In the genomic region with DNA sequence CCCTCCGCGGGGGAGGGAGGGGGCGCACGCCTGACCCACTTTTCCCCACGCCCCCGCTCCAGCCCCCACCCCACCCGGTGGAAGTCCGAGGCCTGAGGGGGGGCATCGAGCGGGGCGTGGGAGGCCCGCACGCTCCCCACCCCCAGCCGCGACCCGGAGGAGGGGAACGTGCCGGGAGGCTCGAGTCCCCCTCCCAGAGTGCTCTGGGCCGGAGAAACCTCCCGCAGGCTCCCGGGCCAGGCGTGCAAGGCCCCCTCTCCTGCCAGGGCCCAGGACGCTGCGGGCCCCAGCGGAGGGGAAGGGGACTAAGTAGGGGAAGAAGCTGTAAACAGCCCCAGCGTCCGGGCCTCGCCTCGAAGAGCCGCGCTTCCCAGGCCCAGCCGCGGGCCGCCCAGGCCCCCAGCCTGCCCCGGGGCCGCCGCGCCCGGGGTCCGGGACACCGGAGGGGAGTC, we compare ENCODE assay signal across 8 cellular contexts. TPM values are rescaled to one million over a fixed set of nuclear protein-coding genes. Genes with fewer than 3 reads are reported as not detected.
DNase-seq lines count a peak whose midpoint lies in the region; ATAC-seq and TF ChIP-seq lines count a peak whose summit lies in the region.

No MANE protein-coding gene starts in this region.

- H3K4me1 ChIP-seq in iPS-20b (ENCODE audit: insufficient read depth, low read length): peaks cover 14% of the 10 kb centered on the region

- peaks cover 11% of the 10 kb centered on the region; the same call in 1 of the 2 replicates for H3K27me3 ChIP-seq in iPS-20b (ENCODE audit: insufficient read depth, low read length)

- H3K36me3 ChIP-seq in iPS-20b (ENCODE audit: insufficient read depth, low read depth, low read length): peaks cover 18% of the 10 kb centered on the region; the same call in 1 of the 2 replicates

- H3K27ac ChIP-seq in iPS-20b (ENCODE audit: low read length): no peak overlapping the region

- ATAC-seq in GM19438 (IDR thresholded peaks at IDR 0.05; ENCODE audit: low read depth, unreplicated experiment): peak; percentile 17
- ATAC-seq in HG03571 (IDR thresholded peaks at IDR 0.05; ENCODE audit: unreplicated experiment): peak; percentile 21

- H3K9me3 ChIP-seq in iPS-20b (ENCODE audit: insufficient read depth, low read depth, low read length): no peaks in the 10 kb centered on the region

- H3K4me1 Mint-ChIP-seq in activated naive CD8-positive, alpha-beta T cell treated with anti-CD3 and anti-CD28 coated beads for 36 hours: peaks cover 42% of the 10 kb centered on the region

- H3K9me3 Mint-ChIP-seq in activated naive CD8-positive, alpha-beta T cell treated with anti-CD3 and anti-CD28 coated beads for 36 hours: no peaks in the 10 kb centered on the region

- peak overlapping the region; percentile 64 for H3K4me3 ChIP-seq in AG09309 (ENCODE audit: control insufficient read depth, low read depth, low read length)
- H3K4me3 ChIP-seq in iPS-20b (ENCODE audit: low read length): peak overlapping the region; percentile 82

- peak overlapping the region; percentile 94; the same call in 1 of the 2 replicates for H3K9ac ChIP-seq in iPS-20b (ENCODE audit: low read depth, low read length)

- H3K27me3 Mint-ChIP-seq in activated naive CD8-positive, alpha-beta T cell treated with anti-CD3 and anti-CD28 coated beads for 36 hours: no peaks in the 10 kb centered on the region

- H3K4me3 Mint-ChIP-seq in activated naive CD8-positive, alpha-beta T cell treated with anti-CD3 and anti-CD28 coated beads for 36 hours: peak overlapping the region; percentile 90

- TF ChIP-seq CTCF in AG09309 (IDR thresholded peaks at IDR 0.05; ENCODE audit: control insufficient read depth, insufficient read depth, low read depth, low read length, missing control alignments): no peak

- no peak for DNase-seq in AG09309 (ENCODE audit: low read depth)
- no peak for DNase-seq in activated naive CD8-positive, alpha-beta T cell treated with anti-CD3 and anti-CD28 coated beads for 36 hours
- peak; percentile 14 for DNase-seq in stimulated activated CD4-positive, alpha-beta T cell treated with anti-CD3 and anti-CD28 coated beads, Interleukin-1b, Interleukin-23, amount 100 ng/mL, for 48 hours
- no peak for DNase-seq in NCI-H1694 treated with DMSO at 0.1 percent for 48 hours (lab: John Stamatoyannopoulos, UW)
- no peak for DNase-seq in SK-N-DZ (ENCODE audit: low spot score)

- H3K27ac Mint-ChIP-seq in activated naive CD8-positive, alpha-beta T cell treated with anti-CD3 and anti-CD28 coated beads for 36 hours: peak overlapping the region; percentile 85

- H3K36me3 Mint-ChIP-seq in activated naive CD8-positive, alpha-beta T cell treated with anti-CD3 and anti-CD28 coated beads for 36 hours: peaks cover 10% of the 10 kb centered on the region

RNA-seq across cellular contexts. Expression of a gene that starts 0.3 kb away (rescaled TPM):
- total RNA-seq in activated naive CD8-positive, alpha-beta T cell treated with anti-CD3 and anti-CD28 coated beads for 36 hours: 10 to 100 TPM; 47.9 to 53.9 TPM
- 12.2 and 13.6 TPM in 2 replicates for polyA plus RNA-seq in SK-N-DZ (2014; cell fraction: cytosol; rRNA removed)
- 5.8 and 9.7 TPM in 2 replicates for polyA plus RNA-seq in SK-N-DZ (2014; cell fraction: nucleus; rRNA removed)
